In genomic region chr18:35246831-35247230, GRCh38 we compare ENCODE assay signal across 30 cellular contexts. TPM values are rescaled to one million over a fixed set of nuclear protein-coding genes. Genes with fewer than 3 reads are reported as not detected.
A peak's percentile ranks its signal among the peaks of the same experiment; 100 is the strongest.
DNase-seq lines count a peak whose midpoint lies in the region; ATAC-seq and TF ChIP-seq lines count a peak whose summit lies in the region.
"Had no signal": no experiment of that assay in that cellular context is flagged by ENCODE, and none has a peak within 500 bp of the region (broad histone marks: within the 10 kb centered on the region; RNA-seq: fewer than 3 reads in every experiment).

No MANE protein-coding gene starts in this region.

- peaks cover 40% of the 10 kb centered on the region for H3K4me1 Mint-ChIP-seq in activated CD8-positive, alpha-beta T cell treated with anti-CD3 and anti-CD28 coated beads for 36 hours (ENCODE audit: low read depth)
- H3K4me1 Mint-ChIP-seq in activated CD8-positive, alpha-beta T cell treated with anti-CD3 and anti-CD28 coated beads, Interleukin-2, amount 10 ng/mL, durations not matched to agents 7 days and 5 days (ENCODE audit: low read depth): peaks cover 4% of the 10 kb centered on the region
- peaks cover 20 to 31% (median 26%) of the 10 kb centered on the region in 3 donors for H3K4me1 Mint-ChIP-seq in IgD-negative memory B cell
- peaks cover 16% of the 10 kb centered on the region for H3K4me1 Mint-ChIP-seq in endothelial cell (ENCODE audit: unreplicated experiment)
- peaks cover 23 to 39% of the 10 kb centered on the region in 2 donors for H3K4me1 Mint-ChIP-seq in stimulated activated naive B cell treated with anti-CD40 and anti-IgM and Interleukin-4, amounts not matched to agents 10 μg/mL and 1 μg/mL and 100 μg/mL, for 72 hours

- no peak for DNase-seq in activated CD8-positive, alpha-beta T cell treated with anti-CD3 and anti-CD28 coated beads for 36 hours
- no peak for DNase-seq in activated CD8-positive, alpha-beta T cell treated with anti-CD3 and anti-CD28 coated beads, Interleukin-2, amount 10 ng/mL, durations not matched to agents 7 days and 5 days
- DNase-seq in endothelial cell (ENCODE audit: low spot score): no peak
- no peak for DNase-seq in stimulated activated naive B cell treated with anti-CD40 and anti-IgM and Interleukin-4, amounts not matched to agents 10 μg/mL and 1 μg/mL and 100 μg/mL, for 72 hours
- no peak for DNase-seq in Ammon's horn (ENCODE audit: low spot score)
- no peak for DNase-seq in anterior cingulate cortex (lab: John Stamatoyannopoulos, UW)
- DNase-seq in GOT3 (lab: John Stamatoyannopoulos, UW): no peak
- DNase-seq: 8988T; activated CD4-positive, alpha-beta T cell treated with anti-CD3 and anti-CD28 coated beads, Interleukin-2, amount 50 U/mL, for 48 hours; activated CD4-positive, CD25-positive, alpha-beta regulatory T cell treated with anti-CD3 and anti-CD28 coated beads, Interleukin-2, amount 50 U/mL, for 72 hours; activated CD8-positive, alpha-beta memory T cell treated with anti-CD3 and anti-CD28 coated beads, Interleukin-2, amount 50 U/mL, for 4 hours; activated naive CD4-positive, alpha-beta T cell treated with anti-CD3 and anti-CD28 coated beads, Interleukin-2, amount 10 ng/mL, durations not matched to agents 7 days and 5 days; amygdala; CD4-positive, alpha-beta T cell; immature natural killer cell; KBM-7; left cardiac atrium; MG63; NCI-H1417 treated with DMSO at 0.1 percent for 48 hours; NCI-H2081; NCI-H2227 treated with DMSO at 0.1 percent for 48 hours; NCI-H526 treated with DMSO at 0.1 percent for 48 hours; NK-92 treated with Interleukin-12 subunit alpha and Interleukin-12 subunit beta, amount 100 ng/mL, for 24 hours; pancreas; PC-9; Right ventricle myocardium superior; small intestine; stomach; T-helper 2 cell had no signal

- ATAC-seq in activated CD8-positive, alpha-beta T cell treated with anti-CD3 and anti-CD28 coated beads for 36 hours: no peak
- ATAC-seq in activated CD8-positive, alpha-beta T cell treated with anti-CD3 and anti-CD28 coated beads, Interleukin-2, amount 10 ng/mL, durations not matched to agents 7 days and 5 days: no peak
- no peak for ATAC-seq in stimulated activated naive B cell treated with anti-CD40 and anti-IgM and Interleukin-4, amounts not matched to agents 10 μg/mL and 1 μg/mL and 100 μg/mL, for 72 hours (replicated peaks)

- peaks cover 93% of the 10 kb centered on the region for H3K36me3 Mint-ChIP-seq in activated CD8-positive, alpha-beta T cell treated with anti-CD3 and anti-CD28 coated beads for 36 hours (ENCODE audit: low read depth)
- peaks cover 86% of the 10 kb centered on the region for H3K36me3 Mint-ChIP-seq in activated CD8-positive, alpha-beta T cell treated with anti-CD3 and anti-CD28 coated beads, Interleukin-2, amount 10 ng/mL, durations not matched to agents 7 days and 5 days (ENCODE audit: low read depth)
- H3K36me3 Mint-ChIP-seq in IgD-negative memory B cell (peaks cover 51% of the 10 kb centered on the region), endothelial cell (ENCODE audit: low read depth, unreplicated experiment) (peaks cover 46% of the 10 kb centered on the region)
- H3K36me3 Mint-ChIP-seq in stimulated activated naive B cell treated with anti-CD40 and anti-IgM and Interleukin-4, amounts not matched to agents 10 μg/mL and 1 μg/mL and 100 μg/mL, for 72 hours: peaks cover 83 to 90% of the 10 kb centered on the region in 2 donors

- peaks cover 36% of the 10 kb centered on the region for H3K9me3 Mint-ChIP-seq in activated CD8-positive, alpha-beta T cell treated with anti-CD3 and anti-CD28 coated beads for 36 hours
- H3K9me3 Mint-ChIP-seq in activated CD8-positive, alpha-beta T cell treated with anti-CD3 and anti-CD28 coated beads, Interleukin-2, amount 10 ng/mL, durations not matched to agents 7 days and 5 days (ENCODE audit: insufficient read depth): peaks cover 48% of the 10 kb centered on the region
- H3K9me3 Mint-ChIP-seq in IgD-negative memory B cell (peaks cover 11 to 41% (median 12%) of the 10 kb centered on the region in 3 donors), endothelial cell (ENCODE audit: unreplicated experiment) (no peaks in the 10 kb centered on the region)
- H3K9me3 Mint-ChIP-seq in stimulated activated naive B cell treated with anti-CD40 and anti-IgM and Interleukin-4, amounts not matched to agents 10 μg/mL and 1 μg/mL and 100 μg/mL, for 72 hours: peaks cover 39 to 45% of the 10 kb centered on the region in 2 donors
- H3K9me3 Mint-ChIP-seq: CD4-positive, alpha-beta T cell; immature natural killer cell had no signal

- no peak for TF ChIP-seq CTCF in activated CD8-positive, alpha-beta T cell treated with anti-CD3 and anti-CD28 coated beads for 36 hours (IDR thresholded peaks at IDR 0.05)
- no peak for TF ChIP-seq CTCF in endothelial cell (IDR thresholded peaks at IDR 0.05; ENCODE audit: unreplicated experiment)

- peak overlapping the region; percentile 28 for H3K27ac Mint-ChIP-seq in activated CD8-positive, alpha-beta T cell treated with anti-CD3 and anti-CD28 coated beads for 36 hours
- no peak overlapping the region for H3K27ac Mint-ChIP-seq in activated CD8-positive, alpha-beta T cell treated with anti-CD3 and anti-CD28 coated beads, Interleukin-2, amount 10 ng/mL, durations not matched to agents 7 days and 5 days
- H3K27ac Mint-ChIP-seq in IgD-negative memory B cell (peak overlapping the region in 2 of 3 donors; percentile 77 to 90), endothelial cell (ENCODE audit: unreplicated experiment) (peak overlapping the region; percentile 74)
- H3K27ac Mint-ChIP-seq in stimulated activated naive B cell treated with anti-CD40 and anti-IgM and Interleukin-4, amounts not matched to agents 10 μg/mL and 1 μg/mL and 100 μg/mL, for 72 hours: peak overlapping the region; percentile 72
- H3K27ac Mint-ChIP-seq: activated naive CD4-positive, alpha-beta T cell treated with anti-CD3 and anti-CD28 coated beads, Interleukin-2, amount 10 ng/mL, durations not matched to agents 7 days and 5 days; CD4-positive, alpha-beta T cell had no signal

- intact Hi-C loops in activated CD8-positive, alpha-beta T cell treated with anti-CD3 and anti-CD28 coated beads for 36 hours (cut with micrococcal nuclease): no loop called here

- H3K27me3 Mint-ChIP-seq in activated CD8-positive, alpha-beta T cell treated with anti-CD3 and anti-CD28 coated beads for 36 hours: no peaks in the 10 kb centered on the region
- no peaks in the 10 kb centered on the region for H3K27me3 Mint-ChIP-seq in activated CD8-positive, alpha-beta T cell treated with anti-CD3 and anti-CD28 coated beads, Interleukin-2, amount 10 ng/mL, durations not matched to agents 7 days and 5 days (ENCODE audit: low read depth)
- no peaks in the 10 kb centered on the region for H3K27me3 Mint-ChIP-seq in IgD-negative memory B cell
- H3K27me3 Mint-ChIP-seq in endothelial cell (ENCODE audit: unreplicated experiment): peaks cover 3% of the 10 kb centered on the region
- H3K27me3 Mint-ChIP-seq in stimulated activated naive B cell treated with anti-CD40 and anti-IgM and Interleukin-4, amounts not matched to agents 10 μg/mL and 1 μg/mL and 100 μg/mL, for 72 hours: no peaks in the 10 kb centered on the region
- H3K27me3 Mint-ChIP-seq: activated naive CD4-positive, alpha-beta T cell treated with anti-CD3 and anti-CD28 coated beads, Interleukin-2, amount 10 ng/mL, durations not matched to agents 7 days and 5 days; CD4-positive, alpha-beta T cell had no signal

- no peak overlapping the region for H3K4me3 Mint-ChIP-seq in activated CD8-positive, alpha-beta T cell treated with anti-CD3 and anti-CD28 coated beads for 36 hours
- H3K4me3 Mint-ChIP-seq in activated CD8-positive, alpha-beta T cell treated with anti-CD3 and anti-CD28 coated beads, Interleukin-2, amount 10 ng/mL, durations not matched to agents 7 days and 5 days: no peak overlapping the region
- H3K4me3 Mint-ChIP-seq in IgD-negative memory B cell (peak overlapping the region in 2 of 4 donors; percentile 31 to 55), endothelial cell (ENCODE audit: unreplicated experiment) (peak overlapping the region; percentile 54)
- H3K4me3 Mint-ChIP-seq in stimulated activated naive B cell treated with anti-CD40 and anti-IgM and Interleukin-4, amounts not matched to agents 10 μg/mL and 1 μg/mL and 100 μg/mL, for 72 hours: no peak overlapping the region
- H3K4me3 Mint-ChIP-seq: activated naive CD4-positive, alpha-beta T cell treated with anti-CD3 and anti-CD28 coated beads, Interleukin-2, amount 10 ng/mL, durations not matched to agents 7 days and 5 days; CD4-positive, alpha-beta T cell; immature natural killer cell had no signal

- CTCF ChIA-PET in activated CD8-positive, alpha-beta T cell treated with anti-CD3 and anti-CD28 coated beads for 36 hours (lab: Charles Lee): interaction anchor here (1.2 to 1.5 kb wide), 3 partner anchors 15 to 87 kb away, joined by 3 to 4 read pairs (median 4); no protein-coding TSS in a partner anchor
- CTCF ChIA-PET in activated CD8-positive, alpha-beta T cell treated with anti-CD3 and anti-CD28 coated beads, Interleukin-2, amount 10 ng/mL, durations not matched to agents 7 days and 5 days (lab: Charles Lee): interaction anchor here (1.3 kb wide), 1 partner anchor 15 kb away, joined by 4 read pairs; no protein-coding TSS in a partner anchor

- POLR2A ChIA-PET in activated CD8-positive, alpha-beta T cell treated with anti-CD3 and anti-CD28 coated beads for 36 hours (lab: Charles Lee): interaction anchor here (0.9 kb wide), 1 partner anchor 15 kb away, joined by 3 read pairs; no protein-coding TSS in a partner anchor
- POLR2A ChIA-PET in activated CD8-positive, alpha-beta T cell treated with anti-CD3 and anti-CD28 coated beads, Interleukin-2, amount 10 ng/mL, durations not matched to agents 7 days and 5 days (lab: Charles Lee): no interaction called here

RNA-seq across cellular contexts. Expression of gene ZNF397, which starts 6.0 kb away (rescaled TPM):
- 10 to 100 TPM; 17.9 to 18.9 TPM for total RNA-seq in activated CD8-positive, alpha-beta T cell treated with anti-CD3 and anti-CD28 coated beads for 36 hours
- total RNA-seq in activated CD8-positive, alpha-beta T cell treated with anti-CD3 and anti-CD28 coated beads, Interleukin-2, amount 10 ng/mL, durations not matched to agents 7 days and 5 days: 10 to 100 TPM; 11.3 to 12.7 TPM
- polyA plus RNA-seq in IgD-negative memory B cell: 13.0 TPM
- 8.4 TPM for total RNA-seq in endothelial cell (ENCODE audit: unreplicated experiment)

RNA-seq across cellular contexts. Expression of gene ZSCAN30, which starts 43.2 kb away (rescaled TPM):
- total RNA-seq in activated CD8-positive, alpha-beta T cell treated with anti-CD3 and anti-CD28 coated beads for 36 hours: 10 to 100 TPM; 20.7 to 22.5 TPM
- 10 to 100 TPM; 16.0 to 18.3 TPM for total RNA-seq in activated CD8-positive, alpha-beta T cell treated with anti-CD3 and anti-CD28 coated beads, Interleukin-2, amount 10 ng/mL, durations not matched to agents 7 days and 5 days
- polyA plus RNA-seq in IgD-negative memory B cell: 4.8 TPM
- total RNA-seq in endothelial cell (ENCODE audit: unreplicated experiment): 30.0 TPM
